In genomic region chr1:43358746-43359693, GRCh38 we compare ENCODE assay signal across 8 cellular contexts. TPM values are rescaled to one million over a fixed set of nuclear protein-coding genes. Genes with fewer than 3 reads are reported as not detected.
DNase-seq lines count a peak whose midpoint lies in the region; FAIRE-seq and TF ChIP-seq lines count a peak whose summit lies in the region.

Gene CDC20 (plus strand): TSS chr1:43358981. CDS start chr1:43359216, 235 bp downstream.

- TF ChIP-seq CTCF in HFF-Myc (IDR thresholded peaks at IDR 0.05; ENCODE audit: low read depth, low read length, missing control alignments), result no peak
- TF ChIP-seq CTCF in neutrophil (IDR thresholded peaks at IDR 0.05), result no peak

- H3K27me3 Mint-ChIP-seq in activated naive CD4-positive, alpha-beta T cell treated with anti-CD3 and anti-CD28 coated beads for 36 hours (ENCODE audit: low read depth), result no peaks in the 10 kb centered on the region

- peaks cover 33 to 41% of the 10 kb centered on the region in 2 experiments for H3K4me1 ChIP-seq in neutrophil (ENCODE audit: control insufficient read depth in 1 of 2, insufficient read depth in 1 of 2, low read depth in 1 of 2, low read length in 1 of 2)

- H3K36me3 ChIP-seq in neutrophil, result peaks cover 41% of the 10 kb centered on the region

- no peaks in the 10 kb centered on the region for H3K9me3 Mint-ChIP-seq in activated naive CD4-positive, alpha-beta T cell treated with anti-CD3 and anti-CD28 coated beads for 36 hours

- H3K4me3 Mint-ChIP-seq in activated naive CD4-positive, alpha-beta T cell treated with anti-CD3 and anti-CD28 coated beads for 36 hours, result peak within 1 kb of the TSS; percentile 94

- H3K4me3 ChIP-seq in HFF-Myc (replicated peaks; ENCODE audit: low read depth, low read length) (peak within 1 kb of the TSS; percentile 87), neutrophil (ENCODE audit: low read depth in 1 of 2, low read length in 1 of 2) (peak within 1 kb of the TSS; percentile 80 to 97)

- peaks cover 46% of the 10 kb centered on the region for H3K36me3 Mint-ChIP-seq in activated naive CD4-positive, alpha-beta T cell treated with anti-CD3 and anti-CD28 coated beads for 36 hours (ENCODE audit: low read depth)

- H3K9me3 ChIP-seq in neutrophil, result no peaks in the 10 kb centered on the region

- peak within 1 kb of the TSS; percentile 85 for H3K27ac ChIP-seq in neutrophil

- no peak for FAIRE-seq in frontal cortex (lab: Jason Lieb, UNC)

- DNase-seq in GM03348 (ENCODE audit: low spot score) (peak; percentile 97), HFF-Myc (ENCODE audit: extremely low read depth, low read depth) (peak; percentile 91), NAMALWA (ENCODE audit: low spot score) (peak; percentile 99), SK-N-DZ (ENCODE audit: low spot score) (peak; percentile 95), frontal cortex (ENCODE audit: low spot score in 2 of 2) (peak; percentile 93 to 98), superior temporal gyrus (ENCODE audit: extremely low spot score) (peak; percentile 99)
- DNase-seq in activated naive CD4-positive, alpha-beta T cell treated with anti-CD3 and anti-CD28 coated beads for 36 hours, result peak; percentile 100

- H3K27me3 ChIP-seq in neutrophil, result no peaks in the 10 kb centered on the region

- H3K4me1 Mint-ChIP-seq in activated naive CD4-positive, alpha-beta T cell treated with anti-CD3 and anti-CD28 coated beads for 36 hours (ENCODE audit: low read depth), result peaks cover 32% of the 10 kb centered on the region

- peak within 1 kb of the TSS; percentile 85 for H3K27ac Mint-ChIP-seq in activated naive CD4-positive, alpha-beta T cell treated with anti-CD3 and anti-CD28 coated beads for 36 hours

- CTCF ChIA-PET in activated naive CD4-positive, alpha-beta T cell treated with anti-CD3 and anti-CD28 coated beads for 36 hours (lab: Charles Lee), result interaction anchor here (1.0 to 2.7 kb wide), 5 partner anchors 9 to 132 kb away, joined by 3 to 12 read pairs (median 5); partner anchors contain the start of gene ELOVL1

- intact Hi-C loops in activated naive CD4-positive, alpha-beta T cell treated with anti-CD3 and anti-CD28 coated beads for 36 hours (cut with micrococcal nuclease), result loop anchor here (1.0 to 2.0 kb wide), 9 partner anchors 9 to 592 kb away; partner anchors contain the start of genes C1orf50, CFAP57, EBNA1BP2 and ELOVL1

RNA-seq across cellular contexts. Expression of gene CDC20, which starts in this region (rescaled TPM):
- 162 and 165 TPM in 2 replicates for polyA plus RNA-seq in SK-N-DZ (2014; cell fraction: cytosol; rRNA removed)
- polyA plus RNA-seq in SK-N-DZ (2014; cell fraction: nucleus; rRNA removed), result 94.2 and 103 TPM in 2 replicates
- 100 to 1,000 TPM; 179 to 194 TPM for total RNA-seq in activated naive CD4-positive, alpha-beta T cell treated with anti-CD3 and anti-CD28 coated beads for 36 hours
- total RNA-seq in frontal cortex, result 4.9 TPM

Comparison
In these comparisons a context has a peak if more than half of its experiments do, and no peak if none do; other contexts are left out.
1. Peak in every context shown above with its lines: DNase-seq, H3K4me3 ChIP-seq and H3K27ac ChIP-seq.
2. RNA of gene CDC20 (total RNA-seq): 179 to 194 TPM in activated naive CD4-positive, alpha-beta T cell treated with anti-CD3 and anti-CD28 coated beads for 36 hours; 4.9 TPM in frontal cortex (single experiment); every median in the first group is over 10 times any median in the second.